26 cellular contexts compared by ENCODE assay signal in genomic region chr4:130736436-130737185, GRCh38.
"Had no signal": no experiment of that assay in that cellular context is flagged by ENCODE, and none has a peak within 500 bp of the region (broad histone marks: within the 10 kb centered on the region; RNA-seq: fewer than 3 reads in every experiment).

No MANE protein-coding gene starts in this region.

- H3K4me1 Mint-ChIP-seq: mesothelial cell of epicardium, naive B cell, natural killer cell, nephron progenitor cell, neural progenitor cell had no signal

- H3K9ac ChIP-seq: neural progenitor cell had no signal

- H3K4me1 ChIP-seq: neural progenitor cell, right atrium auricular region, right lobe of liver, suprapubic skin, tibial artery had no signal

- H3K36me3 ChIP-seq: neural progenitor cell, ovary, right atrium auricular region, right lobe of liver, suprapubic skin, thoracic aorta, tibial artery had no signal

- DNase-seq: head of caudate nucleus; hippocampal formation; kidney glomerular epithelial cell; left cardiac atrium; naive B cell; natural killer cell; nephron progenitor cell; ovary; small intestine; stimulated activated CD4-positive, alpha-beta T cell treated with anti-CD3 and anti-CD28 coated beads, Interleukin-1b, Interleukin-23, amount 100 ng/mL, for 48 hours; stimulated activated CD4-positive, alpha-beta T cell treated with anti-CD3 and anti-CD28 coated beads, Interleukin-2, amount 100 ng/mL, for 48 hours; stimulated activated CD4-positive, alpha-beta T cell treated with anti-CD3 and anti-CD28 coated beads, Interleukin-4, amount 100 ng/mL, for 4 hours; stimulated activated CD8-positive, alpha-beta memory T cell treated with anti-CD3 and anti-CD28 coated beads, Interleukin-4, amount 100 ng/mL, for 48 hours; stimulated activated naive CD4-positive, alpha-beta T cell; tibial artery had no signal

- H3K4me3 ChIP-seq: lung, neural progenitor cell, ovary, right atrium auricular region, right lobe of liver, suprapubic skin, thoracic aorta, tibial artery had no signal

- H3K27ac Mint-ChIP-seq: mesothelial cell of epicardium; naive B cell; natural killer cell; nephron progenitor cell; neural progenitor cell; progenitor cell of endocrine pancreas; stimulated activated naive CD8-positive, alpha-beta T cell treated with anti-CD3 and anti-CD28 coated beads, Interleukin-15, Interleukin-2, amounts not matched to agents 100 ng/mL and 50 ng/mL, for 24 hours; type B pancreatic cell had no signal

- H3K27ac ChIP-seq: neural progenitor cell, ovary, right atrium auricular region, right lobe of liver, suprapubic skin, thoracic aorta, tibial artery had no signal

- H3K9me3 ChIP-seq: ovary, right atrium auricular region, right lobe of liver, suprapubic skin, thoracic aorta, tibial artery had no signal

- H3K4me2 ChIP-seq: neural progenitor cell had no signal

- H3K9me3 Mint-ChIP-seq: nephron progenitor cell, neural progenitor cell, type B pancreatic cell had no signal

- H3K27me3 Mint-ChIP-seq: naive B cell; progenitor cell of endocrine pancreas; stimulated activated naive CD8-positive, alpha-beta T cell treated with anti-CD3 and anti-CD28 coated beads, Interleukin-15, Interleukin-2, amounts not matched to agents 100 ng/mL and 50 ng/mL, for 24 hours; type B pancreatic cell had no signal

- ATAC-seq: left cardiac atrium, left lobe of liver, natural killer cell had no signal

- H3K4me3 Mint-ChIP-seq: mesothelial cell of epicardium; natural killer cell; nephron progenitor cell; neural progenitor cell; stimulated activated naive CD8-positive, alpha-beta T cell treated with anti-CD3 and anti-CD28 coated beads, Interleukin-15, Interleukin-2, amounts not matched to agents 100 ng/mL and 50 ng/mL, for 24 hours; type B pancreatic cell had no signal

- H3K27me3 ChIP-seq: neural progenitor cell, ovary, right atrium auricular region, right lobe of liver, suprapubic skin, tibial artery had no signal

- H3K36me3 Mint-ChIP-seq: mesothelial cell of epicardium, naive B cell, natural killer cell, neural progenitor cell, type B pancreatic cell had no signal

- H2AFZ ChIP-seq: neural progenitor cell had no signal
